ENCODE assay signal across 8 cellular contexts in genomic region chr16:16127469-16128116, GRCh38.
DNase-seq lines count a peak whose midpoint lies in the region; ATAC-seq, FAIRE-seq and TF ChIP-seq lines count a peak whose summit lies in the region.

No MANE protein-coding gene starts in this region.

- DNase-seq in NCI-H2196 treated with DMSO at 0.1 percent for 48 hours (lab: John Stamatoyannopoulos, UW; ENCODE audit: unreplicated experiment): peak; percentile 46
- DNase-seq in activated CD4-positive, alpha-beta T cell treated with anti-CD3 and anti-CD28 coated beads, Interleukin-2, amount 10 ng/mL, durations not matched to agents 7 days and 5 days: peak; percentile 78
- DNase-seq in dermis blood vessel endothelial cell: peak; percentile 86
- DNase-seq in lower lobe of right lung: peak; percentile 66
- peak; percentile 38 for DNase-seq in stimulated activated CD8-positive, alpha-beta memory T cell treated with anti-CD3 and anti-CD28 coated beads, Interleukin-12 subunit alpha, Interleukin-12 subunit beta, amount 100 ng/mL, for 1 hour (ENCODE audit: low read depth)

- POLR2A ChIA-PET in activated CD4-positive, alpha-beta T cell treated with anti-CD3 and anti-CD28 coated beads, Interleukin-2, amount 10 ng/mL, durations not matched to agents 7 days and 5 days (lab: Charles Lee): interaction anchor here (0.6 kb wide), 1 partner anchor 21 kb away, joined by 6 read pairs; no protein-coding TSS in a partner anchor

- no peak overlapping the region for H3K27ac Mint-ChIP-seq in activated CD4-positive, alpha-beta T cell treated with anti-CD3 and anti-CD28 coated beads, Interleukin-2, amount 10 ng/mL, durations not matched to agents 7 days and 5 days

- TF ChIP-seq CTCF in GM12872 (IDR thresholded peaks at IDR 0.05; ENCODE audit: insufficient read depth, low read depth, low read length): peak; percentile 79
- peak; percentile 86 for TF ChIP-seq CTCF in lower lobe of right lung (IDR thresholded peaks at IDR 0.05)

- H3K4me1 ChIP-seq in lower lobe of right lung: no peaks in the 10 kb centered on the region

- CTCF ChIA-PET in activated CD4-positive, alpha-beta T cell treated with anti-CD3 and anti-CD28 coated beads, Interleukin-2, amount 10 ng/mL, durations not matched to agents 7 days and 5 days (lab: Charles Lee): interaction anchor here (0.6 to 1.6 kb wide), 9 partner anchors 9 to 383 kb away, joined by 3 to 5 read pairs (median 3); no protein-coding TSS in a partner anchor

- intact Hi-C loops in lower lobe of right lung (cut with DNase I): loop anchor here (10.0 kb wide), 1 partner anchor 253 kb away; no protein-coding TSS in a partner anchor

- peak; percentile 40 for FAIRE-seq in A204.1 (lab: Jason Lieb, UNC)

- peaks cover 7% of the 10 kb centered on the region for H3K9me3 ChIP-seq in lower lobe of right lung

- no peak overlapping the region for H3K4me3 Mint-ChIP-seq in activated CD4-positive, alpha-beta T cell treated with anti-CD3 and anti-CD28 coated beads, Interleukin-2, amount 10 ng/mL, durations not matched to agents 7 days and 5 days

- no peaks in the 10 kb centered on the region for H3K4me1 Mint-ChIP-seq in activated CD4-positive, alpha-beta T cell treated with anti-CD3 and anti-CD28 coated beads, Interleukin-2, amount 10 ng/mL, durations not matched to agents 7 days and 5 days

- no peak overlapping the region for H3K27ac ChIP-seq in lower lobe of right lung

- H3K4me3 ChIP-seq in lower lobe of right lung: no peak overlapping the region

- peaks cover 16% of the 10 kb centered on the region for H3K9me3 Mint-ChIP-seq in activated CD4-positive, alpha-beta T cell treated with anti-CD3 and anti-CD28 coated beads, Interleukin-2, amount 10 ng/mL, durations not matched to agents 7 days and 5 days

- ATAC-seq in lower lobe of right lung (peak; percentile 85 to 89), GM18498 (IDR thresholded peaks at IDR 0.05; ENCODE audit: unreplicated experiment) (no peak)

- H3K27me3 ChIP-seq in lower lobe of right lung (ENCODE audit: low read depth): no peaks in the 10 kb centered on the region

- H3K36me3 Mint-ChIP-seq in activated CD4-positive, alpha-beta T cell treated with anti-CD3 and anti-CD28 coated beads, Interleukin-2, amount 10 ng/mL, durations not matched to agents 7 days and 5 days (ENCODE audit: low read depth): peaks cover 53% of the 10 kb centered on the region

- peaks cover 91% of the 10 kb centered on the region for H3K36me3 ChIP-seq in lower lobe of right lung

- no peaks in the 10 kb centered on the region for H3K27me3 Mint-ChIP-seq in activated CD4-positive, alpha-beta T cell treated with anti-CD3 and anti-CD28 coated beads, Interleukin-2, amount 10 ng/mL, durations not matched to agents 7 days and 5 days
